In genomic region chr1:13469343-13469742, GRCh38 we compare ENCODE assay signal across 12 cellular contexts. TPM values are rescaled to one million over a fixed set of nuclear protein-coding genes. Genes with fewer than 3 reads are reported as not detected.
DNase-seq lines count a peak whose midpoint lies in the region; ATAC-seq and TF ChIP-seq lines count a peak whose summit lies in the region.
"Had no signal": no experiment of that assay in that cellular context is flagged by ENCODE, and none has a peak within 500 bp of the region (broad histone marks: within the 10 kb centered on the region; RNA-seq: fewer than 3 reads in every experiment).

No MANE protein-coding gene starts in this region.

- H3K4me3 Mint-ChIP-seq in CD4-positive, alpha-beta T cell, result no peak overlapping the region
- H3K4me3 Mint-ChIP-seq: activated CD8-positive, alpha-beta memory T cell treated with anti-CD3 and anti-CD28 coated beads, Interleukin-2, amount 10 ng/mL, durations not matched to agents 7 days and 5 days had no signal

- no peak overlapping the region for H3K27ac Mint-ChIP-seq in CD4-positive, alpha-beta T cell
- H3K27ac Mint-ChIP-seq: activated CD8-positive, alpha-beta memory T cell treated with anti-CD3 and anti-CD28 coated beads, Interleukin-2, amount 10 ng/mL, durations not matched to agents 7 days and 5 days had no signal

- POLR2A ChIA-PET in A673 (lab: Charles Lee; ENCODE audit: low non-redundant PET), result no interaction called here
- POLR2A ChIA-PET in OCI-LY7 (lab: Charles Lee), result no interaction called here
- POLR2A ChIA-PET in CD4-positive, alpha-beta T cell (lab: Charles Lee), result no interaction called here

- no peaks in the 10 kb centered on the region for H3K27me3 Mint-ChIP-seq in CD4-positive, alpha-beta T cell
- H3K27me3 Mint-ChIP-seq: activated CD8-positive, alpha-beta memory T cell treated with anti-CD3 and anti-CD28 coated beads, Interleukin-2, amount 10 ng/mL, durations not matched to agents 7 days and 5 days had no signal

- H3K9me3 ChIP-seq in A673 (ENCODE audit: low read depth, low read length, poor library complexity, severe bottlenecking) (no peaks in the 10 kb centered on the region), OCI-LY7 (ENCODE audit: low read length) (no peaks in the 10 kb centered on the region), heart right ventricle (no peaks in the 10 kb centered on the region)
- no peaks in the 10 kb centered on the region for H3K9me3 ChIP-seq in CD4-positive, alpha-beta T cell (ENCODE audit: control insufficient read depth, low read length)
- H3K9me3 ChIP-seq: pancreas had no signal

- H3K4me1 Mint-ChIP-seq in CD4-positive, alpha-beta T cell (ENCODE audit: low read depth), result no peaks in the 10 kb centered on the region
- H3K4me1 Mint-ChIP-seq: activated CD8-positive, alpha-beta memory T cell treated with anti-CD3 and anti-CD28 coated beads, Interleukin-2, amount 10 ng/mL, durations not matched to agents 7 days and 5 days had no signal

- peak; percentile 50 for TF ChIP-seq CTCF in A673 (conservative IDR thresholded peaks at IDR 0.05; ENCODE audit: low read depth, low read length)
- peak; percentile 21; the same call in 1 of the 3 replicates for TF ChIP-seq CTCF in GM12872 (IDR thresholded peaks at IDR 0.05; ENCODE audit: insufficient read depth, low read depth, low read length)
- TF ChIP-seq CTCF in OCI-LY7 (conservative IDR thresholded peaks at IDR 0.05; ENCODE audit: low read length), result peak; percentile 77
- peak in 6 of 9 donors; percentile 16 to 52 (median 45) for TF ChIP-seq CTCF in heart right ventricle (IDR thresholded peaks at IDR 0.05)
- no peak for TF ChIP-seq CTCF in CD4-positive, alpha-beta T cell (IDR thresholded peaks at IDR 0.05)

- no peak overlapping the region for H3K4me2 ChIP-seq in OCI-LY7 (ENCODE audit: low read length)

- no peak overlapping the region for H2AFZ ChIP-seq in OCI-LY7 (ENCODE audit: low read length)

- no peaks in the 10 kb centered on the region for H4K20me1 ChIP-seq in OCI-LY7 (ENCODE audit: insufficient read depth, low read length)

- CTCF ChIA-PET in A673 (lab: Charles Lee), result interaction anchor here (0.6 kb wide), 1 partner anchor 193 kb away, joined by 8 read pairs; no protein-coding TSS in a partner anchor
- CTCF ChIA-PET in OCI-LY7 (lab: Charles Lee; ENCODE audit: unreplicated experiment), result no interaction called here
- CTCF ChIA-PET in CD4-positive, alpha-beta T cell (lab: Charles Lee), result no interaction called here

- BruUV-seq in A673 (replicated peaks; lab: Mats Ljungman, UMichigan) (no TSS peak), OCI-LY7 (replicated peaks; lab: Mats Ljungman, UMichigan) (no TSS peak)

- DNase-seq in A673 (ENCODE audit: low spot score), result peak; percentile 45
- DNase-seq in OCI-LY7 (ENCODE audit: low spot score), result peak; percentile 65
- no peak for DNase-seq in heart right ventricle
- no peak for DNase-seq in NOMO-1 treated with dmso at 0.1 percent for 144 hours (lab: John Stamatoyannopoulos, UW; ENCODE audit: unreplicated experiment)
- no peak for DNase-seq in CD4-positive, alpha-beta T cell
- DNase-seq in substantia nigra (lab: John Stamatoyannopoulos, UW), result no peak
- DNase-seq: activated CD8-positive, alpha-beta memory T cell treated with anti-CD3 and anti-CD28 coated beads, Interleukin-2, amount 10 ng/mL, durations not matched to agents 7 days and 5 days; DMS153; hippocampal formation; pancreas had no signal

- no peaks in the 10 kb centered on the region for H3K79me2 ChIP-seq in OCI-LY7 (ENCODE audit: insufficient read depth, low read depth, low read length)

- intact Hi-C loops in A673 (cut with micrococcal nuclease; ENCODE audit: unreplicated experiment) (no loop called here), OCI-LY7 (cut with micrococcal nuclease; ENCODE audit: unreplicated experiment) (no loop called here), heart right ventricle (cut with DNase I) (loop anchor here in 3 of 10 donors (2.0 to 10.0 kb wide), 3 partner anchors 75 to 78 kb away; no protein-coding TSS in a partner anchor)
- intact Hi-C loops in CD4-positive, alpha-beta T cell (cut with DNase I, micrococcal nuclease), result no loop called here

- H3K36me3 Mint-ChIP-seq in CD4-positive, alpha-beta T cell (ENCODE audit: low read depth), result no peaks in the 10 kb centered on the region
- H3K36me3 Mint-ChIP-seq: activated CD8-positive, alpha-beta memory T cell treated with anti-CD3 and anti-CD28 coated beads, Interleukin-2, amount 10 ng/mL, durations not matched to agents 7 days and 5 days had no signal

- no peaks in the 10 kb centered on the region for H3K9me3 Mint-ChIP-seq in CD4-positive, alpha-beta T cell

- H3K4me3 ChIP-seq in A673 (ENCODE audit: low read depth, low read length, poor library complexity, severe bottlenecking), result no peak overlapping the region
- H3K4me3 ChIP-seq in OCI-LY7 (ENCODE audit: low read depth, low read length, poor library complexity, severe bottlenecking), result no peak overlapping the region
- H3K4me3 ChIP-seq in heart right ventricle, result no peak overlapping the region
- H3K4me3 ChIP-seq: pancreas had no signal

- no peak overlapping the region for H3K27ac ChIP-seq in A673 (ENCODE audit: low read depth, low read length, poor library complexity, severe bottlenecking)
- H3K27ac ChIP-seq in OCI-LY7 (ENCODE audit: low read depth, low read length, poor library complexity, severe bottlenecking), result no peak overlapping the region
- no peak overlapping the region for H3K27ac ChIP-seq in heart right ventricle
- no peak overlapping the region for H3K27ac ChIP-seq in CD4-positive, alpha-beta T cell (ENCODE audit: low read depth, low read length)
- no peak overlapping the region for H3K27ac ChIP-seq in substantia nigra (ENCODE audit: low read depth, low read length, poor library complexity, severe bottlenecking)
- H3K27ac ChIP-seq: pancreas had no signal

- no peaks in the 10 kb centered on the region for H3K27me3 ChIP-seq in A673 (replicated peaks; ENCODE audit: insufficient read depth, low read depth, low read length, poor library complexity)
- peaks cover 0 to 4% (median 0%) of the 10 kb centered on the region in 7 donors for H3K27me3 ChIP-seq in heart right ventricle
- H3K27me3 ChIP-seq in CD4-positive, alpha-beta T cell (ENCODE audit: control insufficient read depth, insufficient read depth, low read length), result no peaks in the 10 kb centered on the region
- H3K27me3 ChIP-seq: pancreas had no signal

- ATAC-seq in heart right ventricle (peak in 5 of 8 donors; percentile 20 to 76 (median 68)), HG03039 (IDR thresholded peaks at IDR 0.05; ENCODE audit: unreplicated experiment) (no peak)
- ATAC-seq in CD4-positive, alpha-beta T cell (ENCODE audit: poor library complexity), result no peak
- ATAC-seq: activated CD8-positive, alpha-beta memory T cell treated with anti-CD3 and anti-CD28 coated beads, Interleukin-2, amount 10 ng/mL, durations not matched to agents 7 days and 5 days had no signal

- H3K9me2 ChIP-seq in OCI-LY7 (ENCODE audit: insufficient read depth, low read length), result no peaks in the 10 kb centered on the region

- WGBS in heart right ventricle, 2 donors, result 24 to 32% methylated on average over 5 of the region's 5 CpGs

- no peaks in the 10 kb centered on the region for H3K4me1 ChIP-seq in A673 (ENCODE audit: insufficient read depth, low read length, poor library complexity, severe bottlenecking)
- H3K4me1 ChIP-seq in OCI-LY7 (ENCODE audit: insufficient read depth, low read length, poor library complexity, severe bottlenecking), result no peaks in the 10 kb centered on the region
- no peaks in the 10 kb centered on the region for H3K4me1 ChIP-seq in heart right ventricle
- H3K4me1 ChIP-seq: pancreas had no signal

- H3K36me3 ChIP-seq in A673 (ENCODE audit: insufficient read depth, low read length, poor library complexity, severe bottlenecking), result no peaks in the 10 kb centered on the region
- no peaks in the 10 kb centered on the region for H3K36me3 ChIP-seq in OCI-LY7 (ENCODE audit: insufficient read depth, low read length)
- H3K36me3 ChIP-seq in heart right ventricle, result no peaks in the 10 kb centered on the region
- H3K36me3 ChIP-seq: pancreas had no signal

RNA-seq across cellular contexts. Expression of gene LRRC38, which starts 44.5 kb away (rescaled TPM):
- total RNA-seq in A673 (2021) (not detected in 2 replicates), OCI-LY7 (2022) (not detected in 2 replicates), heart right ventricle (1 to 10 TPM in 4 of 10 donors, under 1 TPM in 4, not detected in 2; 0.20 to 6.7 (median 0.96) TPM)
- total RNA-seq in OCI-LY7 (2014; rRNA removed; shearing (Covaris generic)), result not detected in 2 replicates
- polyA plus RNA-seq in heart right ventricle, result 1 to 10 TPM in 1 of 2 donors, under 1 TPM in 1; 0.15 to 4.3 TPM
- total RNA-seq in CD4-positive, alpha-beta T cell, result not detected
- total RNA-seq: activated CD8-positive, alpha-beta memory T cell treated with anti-CD3 and anti-CD28 coated beads, Interleukin-2, amount 10 ng/mL, durations not matched to agents 7 days and 5 days; pancreas had no signal
- polyA plus RNA-seq: pancreas had no signal

RNA-seq across cellular contexts. Expression of gene PRAMEF20, which starts 59.1 kb away (rescaled TPM):
- total RNA-seq in A673 (2021) (not detected in 2 replicates), OCI-LY7 (2022) (not detected in 2 replicates), heart right ventricle (not detected)
- total RNA-seq in OCI-LY7 (2014; rRNA removed; shearing (Covaris generic)), result not detected in 2 replicates
- not detected for polyA plus RNA-seq in heart right ventricle
- total RNA-seq in CD4-positive, alpha-beta T cell, result not detected
- total RNA-seq: activated CD8-positive, alpha-beta memory T cell treated with anti-CD3 and anti-CD28 coated beads, Interleukin-2, amount 10 ng/mL, durations not matched to agents 7 days and 5 days; pancreas had no signal
- polyA plus RNA-seq: pancreas had no signal

Comparison
In these comparisons a context has a peak if more than half of its experiments do, and no peak if none do; other contexts are left out.
1. DNase-seq: peak in A673 (single experiment) and OCI-LY7 (single experiment); none in heart right ventricle (0 of 2), NOMO-1 treated with dmso at 0.1 percent for 144 hours (single experiment), CD4-positive, alpha-beta T cell (0 of 10) and substantia nigra (0 of 49).
2. ATAC-seq: peak in heart right ventricle (5 of 8); none in CD4-positive, alpha-beta T cell (single experiment) and HG03039 (single experiment).